11 cellular contexts compared by ENCODE assay signal in the genomic region with DNA sequence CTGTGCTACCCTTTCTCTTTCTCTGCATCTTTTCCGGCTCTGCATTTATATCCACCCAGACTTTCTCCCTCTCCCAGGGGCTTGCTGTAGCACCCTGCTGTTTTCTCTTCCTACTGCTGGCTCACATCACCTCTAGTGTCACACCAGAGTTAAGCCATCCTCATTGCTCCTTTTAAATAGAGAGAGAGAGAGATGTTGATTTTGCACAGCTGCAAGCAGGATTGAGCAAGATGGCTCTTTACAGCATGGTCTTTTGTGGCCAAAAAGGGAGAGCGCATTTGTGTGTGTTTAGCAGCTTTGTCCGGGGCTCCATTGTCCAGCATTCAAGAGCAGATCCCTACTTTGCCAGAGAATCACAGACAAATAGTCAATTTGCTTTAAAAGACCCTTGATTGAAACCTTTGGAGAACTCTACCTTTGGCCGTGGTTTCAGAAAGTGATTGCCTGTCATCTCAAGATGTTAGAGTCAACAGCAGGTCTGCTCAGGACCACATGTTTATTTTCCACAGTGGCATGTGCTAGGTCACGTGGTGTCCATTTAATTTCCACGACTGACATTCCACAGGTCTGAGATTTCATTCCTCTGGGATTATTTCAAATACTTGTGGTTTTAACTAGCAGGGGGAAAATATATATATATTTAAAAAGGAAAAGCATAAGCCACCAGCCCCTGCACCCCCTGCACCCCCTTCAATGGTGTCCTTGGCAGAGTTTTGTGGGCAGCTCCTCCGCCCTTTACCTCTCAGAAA.
A peak's percentile ranks its signal among the peaks of the same experiment; 100 is the strongest.
DNase-seq lines count a peak whose midpoint lies in the region; ATAC-seq, FAIRE-seq and TF ChIP-seq lines count a peak whose summit lies in the region.
"Had no signal": no experiment of that assay in that cellular context is flagged by ENCODE, and none has a peak within 500 bp of the region (broad histone marks: within the 10 kb centered on the region; RNA-seq: fewer than 3 reads in every experiment).

No MANE protein-coding gene starts in this region.

- no peaks in the 10 kb centered on the region for H3K36me3 ChIP-seq in bronchial epithelial cell (ENCODE audit: control insufficient read depth, insufficient read depth, low read length)
- no peaks in the 10 kb centered on the region for H3K36me3 ChIP-seq in right lobe of liver
- H3K36me3 ChIP-seq in kidney (ENCODE audit: control insufficient read depth in 1 of 2, insufficient read depth in 2 of 2, low read length in 2 of 2), result no peaks in the 10 kb centered on the region

- FAIRE-seq in bronchial epithelial cell (lab: Jason Lieb, UNC), result no peak
- FAIRE-seq in urothelium cell line (lab: Jason Lieb, UNC), result no peak
- FAIRE-seq in kidney (lab: Jason Lieb, UNC), result no peak
- FAIRE-seq: A204.1 had no signal

- intact Hi-C loops in right lobe of liver (cut with DNase I) (no loop called here), kidney (cut with DNase I) (no loop called here)

- 63% methylated on average over 7 of the region's 7 CpGs for WGBS in right lobe of liver (ENCODE audit: insufficient coverage, low coverage, low lambda C conversion rate, missing lambda C conversion rate)

- TF ChIP-seq CTCF in bronchial epithelial cell (IDR thresholded peaks at IDR 0.05; ENCODE audit: insufficient read depth, low read length, severe bottlenecking) (no peak), right lobe of liver (IDR thresholded peaks at IDR 0.05) (no peak), kidney (IDR thresholded peaks at IDR 0.05; ENCODE audit: borderline replicate concordance, extremely low read depth, insufficient read depth) (no peak)

- no peak for TF ChIP-seq POLR2A in right lobe of liver (IDR thresholded peaks at IDR 0.05)

- H3K27me3 ChIP-seq in bronchial epithelial cell (ENCODE audit: control insufficient read depth, insufficient read depth, low read length) (no peaks in the 10 kb centered on the region), right lobe of liver (no peaks in the 10 kb centered on the region)

- no peak overlapping the region for H3K27ac ChIP-seq in right lobe of liver
- H3K27ac ChIP-seq in kidney (ENCODE audit: low read depth in 2 of 2, low read length in 2 of 2), result no peak overlapping the region

- H3K9ac ChIP-seq in kidney (ENCODE audit: low read length in 2 of 2), result no peak overlapping the region

- peak; percentile 24 to 86 (median 66) for ATAC-seq in right lobe of liver

- no peaks in the 10 kb centered on the region for H3K9me3 ChIP-seq in right lobe of liver
- H3K9me3 ChIP-seq in kidney (ENCODE audit: control insufficient read depth in 1 of 2, low read length in 2 of 2), result no peaks in the 10 kb centered on the region

- H3K4me1 ChIP-seq in right lobe of liver (no peaks in the 10 kb centered on the region), kidney (ENCODE audit: control insufficient read depth in 1 of 2, insufficient read depth in 1 of 2, low read depth in 1 of 2, low read length in 2 of 2) (no peaks in the 10 kb centered on the region)

- DNase-seq in NCI-H2107 treated with DMSO at 0.1 percent for 48 hours (lab: John Stamatoyannopoulos, UW; ENCODE audit: unreplicated experiment) (peak; percentile 7), NCI-H2107 (lab: John Stamatoyannopoulos, UW) (no peak), bronchial epithelial cell (ENCODE audit: low read depth) (peak; percentile 48), right lobe of liver (no peak), urothelium cell line (ENCODE audit: low spot score) (peak; percentile 59), NCI-H2196 (lab: John Stamatoyannopoulos, UW; ENCODE audit: unreplicated experiment) (no peak), kidney (no peak)
- DNase-seq in stimulated activated CD4-positive, alpha-beta T cell treated with anti-CD3 and anti-CD28 coated beads, Interleukin-1b, Interleukin-23, amount 100 ng/mL, for 48 hours, result no peak
- DNase-seq: cortex of kidney, NCI-H2171 had no signal

- H3K4me3 ChIP-seq in bronchial epithelial cell (ENCODE audit: low read depth, low read length) (no peak overlapping the region), right lobe of liver (no peak overlapping the region), kidney (ENCODE audit: low read length in 2 of 2) (no peak overlapping the region)

Comparison
In these comparisons a context has a peak if more than half of its experiments do, and no peak if none do; other contexts are left out.
1. DNase-seq: peak in NCI-H2107 treated with DMSO at 0.1 percent for 48 hours (single experiment), bronchial epithelial cell (single experiment) and urothelium cell line (single experiment); none in NCI-H2107 (single experiment), right lobe of liver (0 of 3), stimulated activated CD4-positive, alpha-beta T cell treated with anti-CD3 and anti-CD28 coated beads, Interleukin-1b, Interleukin-23, amount 100 ng/mL, for 48 hours (single experiment), NCI-H2196 (single experiment) and kidney (single experiment).